Comparison of ENCODE assay signal across 33 cellular contexts in genomic region chr19:45437328-45437727, GRCh38.
"Had no signal": no experiment of that assay in that cellular context is flagged by ENCODE, and none has a peak within 500 bp of the region (broad histone marks: within the 10 kb centered on the region; RNA-seq: fewer than 3 reads in every experiment).

No MANE protein-coding gene starts in this region.

- H3K36me3 Mint-ChIP-seq: activated CD4-positive, alpha-beta memory T cell treated with anti-CD3 and anti-CD28 coated beads for 36 hours; activated CD8-positive, alpha-beta memory T cell treated with anti-CD3 and anti-CD28 coated beads, Interleukin-2, amount 10 ng/mL, durations not matched to agents 7 days and 5 days; activated naive CD4-positive, alpha-beta T cell treated with anti-CD3 and anti-CD28 coated beads, Interleukin-2, amount 10 ng/mL, durations not matched to agents 7 days and 5 days; activated naive CD8-positive, alpha-beta T cell had no signal

- FAIRE-seq: astrocyte, bronchial epithelial cell, frontal cortex had no signal

- H3K4me3 Mint-ChIP-seq: activated CD4-positive, alpha-beta memory T cell treated with anti-CD3 and anti-CD28 coated beads for 36 hours; activated CD4-positive, alpha-beta T cell treated with anti-CD3 and anti-CD28 coated beads for 36 hours; activated CD4-positive, alpha-beta T cell treated with anti-CD3 and anti-CD28 coated beads, Interleukin-2, amount 10 ng/mL, durations not matched to agents 24 days and 14 days; activated CD8-positive, alpha-beta memory T cell treated with anti-CD3 and anti-CD28 coated beads, Interleukin-2, amount 10 ng/mL, durations not matched to agents 7 days and 5 days; activated CD8-positive, alpha-beta T cell treated with anti-CD3 and anti-CD28 coated beads, Interleukin-2, amount 10 ng/mL, durations not matched to agents 7 days and 5 days; activated naive CD4-positive, alpha-beta T cell treated with anti-CD3 and anti-CD28 coated beads, Interleukin-2, amount 10 ng/mL, durations not matched to agents 7 days and 5 days; activated naive CD8-positive, alpha-beta T cell; activated T-helper 1 cell treated with anti-CD3 and anti-CD28 coated beads, Interleukin-12 subunit alpha, Interleukin-12 subunit beta, Interleukin-2, Interleukin-4 antibody, amounts not matched to agents 30 ng/mL and 10 ng/mL and 1 ng/mL, durations not matched to agents 14 hours and 24 hours and 36 hours; central memory CD8-positive, alpha-beta T cell; dendritic cell treated with granulocyte-macrophage colony-stimulating factor and Interleukin-4, amounts not matched to agents 40 ng/mL and 50 ng/mL, for 4 days; endodermal cell; T-helper 17 cell; T-helper 2 cell treated with Interferon-gamma antibody and Interleukin-4, amounts not matched to agents 5 μg/mL and 100 μg/mL, for 36 hours had no signal

- H3K27ac Mint-ChIP-seq: activated CD4-positive, alpha-beta memory T cell treated with anti-CD3 and anti-CD28 coated beads for 36 hours; activated CD4-positive, alpha-beta T cell treated with anti-CD3 and anti-CD28 coated beads for 36 hours; activated CD4-positive, alpha-beta T cell treated with anti-CD3 and anti-CD28 coated beads, Interleukin-2, amount 10 ng/mL, durations not matched to agents 24 days and 14 days; activated CD8-positive, alpha-beta memory T cell treated with anti-CD3 and anti-CD28 coated beads, Interleukin-2, amount 10 ng/mL, durations not matched to agents 7 days and 5 days; activated CD8-positive, alpha-beta T cell treated with anti-CD3 and anti-CD28 coated beads, Interleukin-2, amount 10 ng/mL, durations not matched to agents 7 days and 5 days; activated naive CD4-positive, alpha-beta T cell treated with anti-CD3 and anti-CD28 coated beads, Interleukin-2, amount 10 ng/mL, durations not matched to agents 7 days and 5 days; activated naive CD8-positive, alpha-beta T cell; activated T-helper 1 cell treated with anti-CD3 and anti-CD28 coated beads, Interleukin-12 subunit alpha, Interleukin-12 subunit beta, Interleukin-2, Interleukin-4 antibody, amounts not matched to agents 30 ng/mL and 10 ng/mL and 1 ng/mL, durations not matched to agents 14 hours and 24 hours and 36 hours; activated T-helper 2 cell treated with anti-CD3 and anti-CD28 coated beads, Interferon-gamma antibody, Interleukin-2, Interleukin-4, amounts not matched to agents 10 μg/mL and 5 μg/mL and 100 μg/mL, durations not matched to agents 14 hours and 24 hours and 36 hours; dendritic cell treated with granulocyte-macrophage colony-stimulating factor and Interleukin-4, amounts not matched to agents 40 ng/mL and 50 ng/mL, for 4 days; endodermal cell; T-helper 2 cell treated with Interferon-gamma antibody and Interleukin-4, amounts not matched to agents 5 μg/mL and 100 μg/mL, for 36 hours had no signal

- H3K4me3 ChIP-seq: coronary artery, dorsolateral prefrontal cortex had no signal

- H3K27ac ChIP-seq: brain microvascular endothelial cell, coronary artery, dorsolateral prefrontal cortex had no signal

- ATAC-seq: activated CD4-positive, alpha-beta T cell treated with anti-CD3 and anti-CD28 coated beads for 36 hours; activated CD8-positive, alpha-beta memory T cell treated with anti-CD3 and anti-CD28 coated beads, Interleukin-2, amount 10 ng/mL, durations not matched to agents 7 days and 5 days; activated CD8-positive, alpha-beta T cell treated with anti-CD3 and anti-CD28 coated beads, Interleukin-2, amount 10 ng/mL, durations not matched to agents 7 days and 5 days; esophagus mucosa; T-helper 17 cell had no signal

- H3K27me3 Mint-ChIP-seq: activated CD4-positive, alpha-beta memory T cell treated with anti-CD3 and anti-CD28 coated beads for 36 hours; activated CD4-positive, alpha-beta T cell treated with anti-CD3 and anti-CD28 coated beads for 36 hours; activated CD4-positive, alpha-beta T cell treated with anti-CD3 and anti-CD28 coated beads, Interleukin-2, amount 10 ng/mL, durations not matched to agents 24 days and 14 days; activated CD8-positive, alpha-beta memory T cell treated with anti-CD3 and anti-CD28 coated beads, Interleukin-2, amount 10 ng/mL, durations not matched to agents 7 days and 5 days; activated naive CD8-positive, alpha-beta T cell; central memory CD8-positive, alpha-beta T cell; T-helper 17 cell had no signal

- DNase-seq: activated CD4-positive, alpha-beta memory T cell treated with anti-CD3 and anti-CD28 coated beads for 36 hours; activated CD4-positive, alpha-beta T cell treated with anti-CD3 and anti-CD28 coated beads for 36 hours; activated CD4-positive, alpha-beta T cell treated with anti-CD3 and anti-CD28 coated beads, Interleukin-2, amount 10 ng/mL, durations not matched to agents 24 days and 14 days; activated CD4-positive, CD25-positive, alpha-beta regulatory T cell; activated CD4-positive, CD25-positive, alpha-beta regulatory T cell treated with anti-CD3 and anti-CD28 coated beads, Interleukin-2, amount 50 U/mL, for 72 hours; activated CD8-positive, alpha-beta memory T cell treated with anti-CD3 and anti-CD28 coated beads, Interleukin-2, amount 10 ng/mL, durations not matched to agents 7 days and 5 days; activated CD8-positive, alpha-beta memory T cell treated with anti-CD3 and anti-CD28 coated beads, Interleukin-2, amount 50 U/mL, for 4 hours; activated CD8-positive, alpha-beta T cell treated with anti-CD3 and anti-CD28 coated beads, Interleukin-2, amount 10 ng/mL, durations not matched to agents 7 days and 5 days; activated effector memory CD4-positive, alpha-beta T cell treated with anti-CD3 and anti-CD28 coated beads, Interleukin-2, amount 50 U/mL, for 16 hours; activated naive CD4-positive, alpha-beta T cell treated with anti-CD3 and anti-CD28 coated beads, Interleukin-2, amount 10 ng/mL, durations not matched to agents 7 days and 5 days; activated T-cell treated with anti-CD3 and anti-CD28 coated beads, Interleukin-2, amount 50 U/mL, for 1 hour; activated T-cell treated with anti-CD3 and anti-CD28 coated beads, Interleukin-2, amount 50 U/mL, for 48 hours; amniotic stem cell; anterior cingulate cortex; brain microvascular endothelial cell; dorsolateral prefrontal cortex; effector memory CD4-positive, alpha-beta T cell; endodermal cell; foreskin fibroblast; head of caudate nucleus; T-helper 17 cell; T1000 had no signal

- H3K36me3 ChIP-seq: brain microvascular endothelial cell had no signal

- H3K9me3 Mint-ChIP-seq: activated CD4-positive, alpha-beta memory T cell treated with anti-CD3 and anti-CD28 coated beads for 36 hours; activated CD4-positive, alpha-beta T cell treated with anti-CD3 and anti-CD28 coated beads, Interleukin-2, amount 10 ng/mL, durations not matched to agents 24 days and 14 days; activated naive CD4-positive, alpha-beta T cell treated with anti-CD3 and anti-CD28 coated beads, Interleukin-2, amount 10 ng/mL, durations not matched to agents 7 days and 5 days; activated T-helper 1 cell treated with anti-CD3 and anti-CD28 coated beads, Interleukin-12 subunit alpha, Interleukin-12 subunit beta, Interleukin-2, Interleukin-4 antibody, amounts not matched to agents 30 ng/mL and 10 ng/mL and 1 ng/mL, durations not matched to agents 14 hours and 24 hours and 36 hours; activated T-helper 2 cell treated with anti-CD3 and anti-CD28 coated beads, Interferon-gamma antibody, Interleukin-2, Interleukin-4, amounts not matched to agents 10 μg/mL and 5 μg/mL and 100 μg/mL, durations not matched to agents 14 hours and 24 hours and 36 hours; central memory CD8-positive, alpha-beta T cell; dendritic cell treated with granulocyte-macrophage colony-stimulating factor and Interleukin-4, amounts not matched to agents 40 ng/mL and 50 ng/mL, for 4 days; endodermal cell; T-helper 2 cell treated with Interferon-gamma antibody and Interleukin-4, amounts not matched to agents 5 μg/mL and 100 μg/mL, for 36 hours had no signal

- H3K27me3 ChIP-seq: brain microvascular endothelial cell, dorsolateral prefrontal cortex had no signal
